ENCODE assay signal across 1 cellular context in the genomic region with DNA sequence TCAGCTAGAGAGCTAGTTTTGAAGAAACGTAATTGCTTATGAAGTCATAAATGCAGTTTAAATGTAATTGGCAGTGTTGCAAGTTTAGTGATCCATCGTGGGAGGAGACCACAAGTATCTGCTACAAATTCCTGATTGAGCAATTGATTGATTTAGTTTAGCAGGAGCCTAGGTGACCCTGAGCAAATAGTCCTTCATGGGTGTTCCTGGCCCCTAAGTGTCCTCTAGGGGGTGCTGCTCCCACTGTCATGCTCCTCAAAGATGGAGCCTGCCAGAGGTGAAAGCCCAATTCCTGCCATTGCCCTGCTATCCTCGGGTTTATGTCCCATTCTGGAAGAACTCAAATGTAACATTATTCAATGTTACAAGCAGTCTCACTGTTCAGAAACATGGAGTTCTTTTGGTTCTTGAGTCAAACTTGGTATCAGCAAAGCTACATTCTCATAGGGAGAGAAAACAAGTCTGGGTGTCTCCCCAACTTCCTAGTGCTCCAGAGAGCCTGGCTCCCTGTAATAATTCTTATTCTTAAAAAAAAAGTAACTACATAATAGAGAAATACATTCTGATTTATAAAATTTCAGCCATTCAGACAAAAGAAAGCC.
TF ChIP-seq lines count a peak whose summit lies in the region.

No MANE protein-coding gene starts in this region.

TF ChIP-seq in HEK293T, 16 proteins besides CTCF, POLR2A, EP300 and RAD21 (continued from another document):
- TF ChIP-seq, protein P1, sequence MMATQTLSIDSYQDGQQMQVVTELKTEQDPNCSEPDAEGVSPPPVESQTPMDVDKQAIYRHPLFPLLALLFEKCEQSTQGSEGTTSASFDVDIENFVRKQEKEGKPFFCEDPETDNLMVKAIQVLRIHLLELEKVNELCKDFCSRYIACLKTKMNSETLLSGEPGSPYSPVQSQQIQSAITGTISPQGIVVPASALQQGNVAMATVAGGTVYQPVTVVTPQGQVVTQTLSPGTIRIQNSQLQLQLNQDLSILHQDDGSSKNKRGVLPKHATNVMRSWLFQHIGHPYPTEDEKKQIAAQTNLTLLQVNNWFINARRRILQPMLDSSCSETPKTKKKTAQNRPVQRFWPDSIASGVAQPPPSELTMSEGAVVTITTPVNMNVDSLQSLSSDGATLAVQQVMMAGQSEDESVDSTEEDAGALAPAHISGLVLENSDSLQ (IDR thresholded peaks at IDR 0.05), result no peak
- TF ChIP-seq BHLHE40 (IDR thresholded peaks at IDR 0.05; ENCODE audit: borderline replicate concordance) (no peak), ELF4 (IDR thresholded peaks at IDR 0.05) (no peak), TARDBP (IDR thresholded peaks at IDR 0.05) (no peak), ZNF384 (IDR thresholded peaks at IDR 0.05) (no peak), HDGF (IDR thresholded peaks at IDR 0.05; ENCODE audit: borderline replicate concordance) (no peak)
TF ChIP-seq in HEK293T: peak in this region for 0.
